17 cellular contexts compared by ENCODE assay signal in the genomic region with DNA sequence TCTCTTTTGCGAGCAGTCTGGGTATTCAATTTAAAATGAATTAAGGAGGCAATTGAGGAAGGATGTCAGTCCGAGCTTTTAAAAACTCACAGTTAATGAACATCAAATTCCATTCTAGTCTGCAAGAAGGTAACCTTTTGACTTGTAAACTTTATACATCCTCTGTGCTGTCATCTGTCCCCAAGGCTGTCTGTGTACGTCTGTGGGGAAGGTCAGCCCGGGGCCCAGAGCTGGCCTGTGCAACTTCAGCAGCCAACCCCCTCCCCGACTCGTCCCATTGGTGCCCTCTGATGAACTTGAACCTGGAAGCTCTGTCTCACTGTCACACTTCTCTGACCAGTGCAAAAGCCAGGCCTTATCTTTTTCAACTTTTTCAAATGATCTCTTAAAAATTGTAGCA.
DNase-seq lines count a peak whose midpoint lies in the region; ATAC-seq and TF ChIP-seq lines count a peak whose summit lies in the region.
"Had no signal": no experiment of that assay in that cellular context is flagged by ENCODE, and none has a peak within 500 bp of the region (broad histone marks: within the 10 kb centered on the region; RNA-seq: fewer than 3 reads in every experiment).

No MANE protein-coding gene starts in this region.

- peak overlapping the region in 1 of 2 experiments; percentile 37 for H3K18ac ChIP-seq in mesenchymal stem cell (ENCODE audit: low read depth in 1 of 2, low read length in 2 of 2)

- intact Hi-C loops in tibial artery (cut with DNase I; ENCODE audit: low total_unique reads) (no loop called here), stomach (cut with DNase I; ENCODE audit: low total_unique reads) (no loop called here)

- no peak overlapping the region for H3K27ac Mint-ChIP-seq in activated CD8-positive, alpha-beta memory T cell treated with anti-CD3 and anti-CD28 coated beads, Interleukin-2, amount 10 ng/mL, durations not matched to agents 7 days and 5 days
- no peak overlapping the region for H3K27ac Mint-ChIP-seq in endodermal cell
- H3K27ac Mint-ChIP-seq: CD4-positive, CD25-positive, alpha-beta regulatory T cell; GM23338 had no signal

- H3K4me1 ChIP-seq in endodermal cell (ENCODE audit: control insufficient read depth, insufficient read depth, low read length) (no peaks in the 10 kb centered on the region), mesenchymal stem cell (ENCODE audit: control insufficient read depth, insufficient read depth, low read depth, low read length) (peaks cover 1% of the 10 kb centered on the region), tibial artery (peaks cover 0 to 38% (median 18%) of the 10 kb centered on the region in 4 donors), stomach (no peaks in the 10 kb centered on the region)
- H3K4me1 ChIP-seq: BLaER1 treated with 17β-estradiol and CSF1 and Interleukin-3, amounts not matched to agents 10 nM and 100 nM had no signal

- CTCF ChIA-PET in activated CD8-positive, alpha-beta memory T cell treated with anti-CD3 and anti-CD28 coated beads, Interleukin-2, amount 10 ng/mL, durations not matched to agents 7 days and 5 days (lab: Charles Lee): no interaction called here

- no peaks in the 10 kb centered on the region for H3K4me1 Mint-ChIP-seq in activated CD8-positive, alpha-beta memory T cell treated with anti-CD3 and anti-CD28 coated beads, Interleukin-2, amount 10 ng/mL, durations not matched to agents 7 days and 5 days
- H3K4me1 Mint-ChIP-seq in endodermal cell: no peaks in the 10 kb centered on the region
- H3K4me1 Mint-ChIP-seq: CD4-positive, CD25-positive, alpha-beta regulatory T cell; GM23338 had no signal

- H3K9me3 Mint-ChIP-seq in activated CD8-positive, alpha-beta memory T cell treated with anti-CD3 and anti-CD28 coated beads, Interleukin-2, amount 10 ng/mL, durations not matched to agents 7 days and 5 days (ENCODE audit: low read depth): no peaks in the 10 kb centered on the region
- no peaks in the 10 kb centered on the region for H3K9me3 Mint-ChIP-seq in endodermal cell
- H3K9me3 Mint-ChIP-seq: GM23338 had no signal

- no peak for TF ChIP-seq EP300 in stomach (IDR thresholded peaks at IDR 0.05)

- H3K79me1 ChIP-seq in mesenchymal stem cell (replicated peaks; ENCODE audit: low read length, poor library complexity, severe bottlenecking): no peaks in the 10 kb centered on the region

- no peak overlapping the region for H2BK12ac ChIP-seq in mesenchymal stem cell (ENCODE audit: low read length in 2 of 2)

- no peak for TF ChIP-seq POLR2A in stomach (IDR thresholded peaks at IDR 0.05)

- H3K36me3 Mint-ChIP-seq in activated CD8-positive, alpha-beta memory T cell treated with anti-CD3 and anti-CD28 coated beads, Interleukin-2, amount 10 ng/mL, durations not matched to agents 7 days and 5 days: no peaks in the 10 kb centered on the region
- no peaks in the 10 kb centered on the region for H3K36me3 Mint-ChIP-seq in endodermal cell (ENCODE audit: low read depth)
- H3K36me3 Mint-ChIP-seq: CD4-positive, CD25-positive, alpha-beta regulatory T cell had no signal

- H4K91ac ChIP-seq in mesenchymal stem cell (ENCODE audit: low read length): no peak overlapping the region

- no peak overlapping the region for H3K4me3 Mint-ChIP-seq in activated CD8-positive, alpha-beta memory T cell treated with anti-CD3 and anti-CD28 coated beads, Interleukin-2, amount 10 ng/mL, durations not matched to agents 7 days and 5 days
- no peak overlapping the region for H3K4me3 Mint-ChIP-seq in endodermal cell
- H3K4me3 Mint-ChIP-seq: CD4-positive, CD25-positive, alpha-beta regulatory T cell; GM23338 had no signal

- H3K27me3 ChIP-seq in endodermal cell (ENCODE audit: control insufficient read depth, insufficient read depth, low read length, poor library complexity, severe bottlenecking): no peaks in the 10 kb centered on the region
- peaks cover 16 to 26% of the 10 kb centered on the region in 2 experiments for H3K27me3 ChIP-seq in mesenchymal stem cell (ENCODE audit: control insufficient read depth in 1 of 2, insufficient read depth in 1 of 2, low read length in 2 of 2)
- no peaks in the 10 kb centered on the region for H3K27me3 ChIP-seq in tibial artery
- no peaks in the 10 kb centered on the region for H3K27me3 ChIP-seq in stomach
- H3K27me3 ChIP-seq: BLaER1 treated with 17β-estradiol and CSF1 and Interleukin-3, amounts not matched to agents 10 nM and 100 nM had no signal

- H2BK120ac ChIP-seq in mesenchymal stem cell (ENCODE audit: low read depth, low read length): no peak overlapping the region

- no peak overlapping the region for H3K4ac ChIP-seq in mesenchymal stem cell (ENCODE audit: low read depth in 1 of 2, low read length in 2 of 2)

- TF ChIP-seq CTCF in endodermal cell (conservative IDR thresholded peaks at IDR 0.05) (no peak), tibial artery (IDR thresholded peaks at IDR 0.05) (no peak), stomach (IDR thresholded peaks at IDR 0.05) (no peak), GM20000 (IDR thresholded peaks at IDR 0.05; ENCODE audit: extremely low read depth, missing control alignments) (no peak)

- H3K9ac ChIP-seq in endodermal cell (ENCODE audit: extremely low read depth, low read length, poor library complexity, severe bottlenecking) (no peak overlapping the region), mesenchymal stem cell (ENCODE audit: low read length) (no peak overlapping the region)
- H3K9ac ChIP-seq: BLaER1 treated with 17β-estradiol and CSF1 and Interleukin-3, amounts not matched to agents 10 nM and 100 nM had no signal

- H2BK5ac ChIP-seq in mesenchymal stem cell (ENCODE audit: low read depth, low read length, poor library complexity, severe bottlenecking): no peak overlapping the region

- WGBS in endodermal cell (ENCODE audit: insufficient coverage in 1 of 2, insufficient read length in 1 of 2), 2 experiments: 79 to 92% methylated on average over 4 to 6 of the region's 6 CpGs
- WGBS in mesenchymal stem cell: 23% methylated on average over 5 of the region's 6 CpGs
- WGBS in stomach, 5 donors: 66 to 72% (median 70%) methylated on average over 6 of the region's 6 CpGs

- H2AFZ ChIP-seq in mesenchymal stem cell (ENCODE audit: low read depth, low read length): peak overlapping the region; percentile 18
- H2AFZ ChIP-seq: GM23338 had no signal

- H3K14ac ChIP-seq in mesenchymal stem cell (ENCODE audit: low read length in 2 of 2): no peak overlapping the region

- H3K36me3 ChIP-seq in endodermal cell (ENCODE audit: control insufficient read depth, insufficient read depth, low read length) (no peaks in the 10 kb centered on the region), mesenchymal stem cell (ENCODE audit: control insufficient read depth in 1 of 2, insufficient read depth in 2 of 2, low read depth in 1 of 2, low read length in 2 of 2) (no peaks in the 10 kb centered on the region), tibial artery (no peaks in the 10 kb centered on the region), stomach (no peaks in the 10 kb centered on the region)
- H3K36me3 ChIP-seq: BLaER1 treated with 17β-estradiol and CSF1 and Interleukin-3, amounts not matched to agents 10 nM and 100 nM had no signal

- H3K4me2 ChIP-seq in mesenchymal stem cell (ENCODE audit: low read length, poor library complexity, severe bottlenecking): no peak overlapping the region
- H3K4me2 ChIP-seq: BLaER1 treated with 17β-estradiol and CSF1 and Interleukin-3, amounts not matched to agents 10 nM and 100 nM; GM23338 had no signal

- H3K9me3 ChIP-seq in endodermal cell (ENCODE audit: control insufficient read depth, low read length) (no peaks in the 10 kb centered on the region), mesenchymal stem cell (ENCODE audit: control insufficient read depth, low read length) (peaks cover 2% of the 10 kb centered on the region), tibial artery (no peaks in the 10 kb centered on the region), stomach (no peaks in the 10 kb centered on the region)

- peak; percentile 20 for DNase-seq in activated CD8-positive, alpha-beta memory T cell treated with anti-CD3 and anti-CD28 coated beads, Interleukin-2, amount 50 U/mL, for 48 hours
- DNase-seq in activated CD8-positive, alpha-beta memory T cell treated with anti-CD3 and anti-CD28 coated beads, Interleukin-2, amount 10 ng/mL, durations not matched to agents 7 days and 5 days: no peak
- DNase-seq in endodermal cell (peak; percentile 23), mesenchymal stem cell (peak; percentile 32), tibial artery (no peak), NCI-H774 (lab: John Stamatoyannopoulos, UW) (no peak), stomach (no peak), GM20000 (ENCODE audit: low spot score) (no peak)
- DNase-seq: 8988T; ACHN; CD4-positive, CD25-positive, alpha-beta regulatory T cell; DMS53; GF-D8; H7 had no signal

- no peak overlapping the region for H2AK5ac ChIP-seq in mesenchymal stem cell (ENCODE audit: low read length, severe bottlenecking)

- H3K27me3 Mint-ChIP-seq in activated CD8-positive, alpha-beta memory T cell treated with anti-CD3 and anti-CD28 coated beads, Interleukin-2, amount 10 ng/mL, durations not matched to agents 7 days and 5 days: peaks cover 4% of the 10 kb centered on the region
- H3K27me3 Mint-ChIP-seq in endodermal cell (ENCODE audit: insufficient read depth): no peaks in the 10 kb centered on the region

- no peak overlapping the region for H3K23ac ChIP-seq in mesenchymal stem cell (ENCODE audit: low read length in 2 of 2)

- no peak for ATAC-seq in activated CD8-positive, alpha-beta memory T cell treated with anti-CD3 and anti-CD28 coated beads, Interleukin-2, amount 10 ng/mL, durations not matched to agents 7 days and 5 days
- ATAC-seq: GM23338 had no signal

- H3K27ac ChIP-seq in endodermal cell (ENCODE audit: low read depth, low read length) (no peak overlapping the region), mesenchymal stem cell (ENCODE audit: low read length, poor library complexity, severe bottlenecking) (no peak overlapping the region), tibial artery (peak overlapping the region; percentile 21 to 69), stomach (no peak overlapping the region)
- H3K27ac ChIP-seq: BLaER1 treated with 17β-estradiol and CSF1 and Interleukin-3, amounts not matched to agents 10 nM and 100 nM; HL-60 had no signal

- H2BK15ac ChIP-seq in mesenchymal stem cell (ENCODE audit: low read depth, poor library complexity, severe bottlenecking): no peak overlapping the region

- H4K8ac ChIP-seq in mesenchymal stem cell (ENCODE audit: low read length): peak overlapping the region; percentile 78

- H3K4me3 ChIP-seq in endodermal cell (ENCODE audit: low read length) (no peak overlapping the region), mesenchymal stem cell (ENCODE audit: insufficient read depth in 1 of 2, low read depth in 1 of 2, low read length in 2 of 2) (no peak overlapping the region), tibial artery (no peak overlapping the region), stomach (no peak overlapping the region)
- H3K4me3 ChIP-seq: BLaER1 treated with 17β-estradiol and CSF1 and Interleukin-3, amounts not matched to agents 10 nM and 100 nM; GM23338 had no signal

Comparison
In these comparisons a context has a peak if more than half of its experiments do, and no peak if none do; other contexts are left out.
1. DNase-seq: peak in activated CD8-positive, alpha-beta memory T cell treated with anti-CD3 and anti-CD28 coated beads, Interleukin-2, amount 50 U/mL, for 48 hours (single experiment), endodermal cell (single experiment) and mesenchymal stem cell (single experiment); none in activated CD8-positive, alpha-beta memory T cell treated with anti-CD3 and anti-CD28 coated beads, Interleukin-2, amount 10 ng/mL, durations not matched to agents 7 days and 5 days (single experiment), tibial artery (0 of 2), NCI-H774 (single experiment), stomach (single experiment) and GM20000 (single experiment).
2. H3K27ac ChIP-seq: peak in tibial artery (2 of 2); none in endodermal cell (single experiment), mesenchymal stem cell (single experiment) and stomach (0 of 5).